1 cellular context compared by ENCODE assay signal in genomic region chr19:57947419-57948134, GRCh38.
A peak's percentile ranks its signal among the peaks of the same experiment; 100 is the strongest.
TF ChIP-seq lines count a peak whose summit lies in the region.

ZNF256 (minus strand) TSS chr19:57947706; CDS start chr19:57947474, 232 bp downstream.

TF ChIP-seq in K562, 482 proteins besides CTCF, POLR2A, EP300 and RAD21 (continued from another document):
- TF ChIP-seq PATZ1 (CRISPR knock-in tag; IDR thresholded peaks at IDR 0.05; ENCODE audit: borderline replicate concordance) (no peak), POLR2B (IDR thresholded peaks at IDR 0.05; ENCODE audit: low read depth, partially characterized antibody) (no peak), BRF2 (IDR thresholded peaks at IDR 0.05; ENCODE audit: borderline replicate concordance, insufficient read depth, insufficient read length) (no peak), CTCFL (IDR thresholded peaks at IDR 0.05; ENCODE audit: borderline replicate concordance, insufficient read depth, low read depth, low read length, poor library complexity, severe bottlenecking) (peak; percentile 25), FOXJ3 (CRISPR knock-in tag; IDR thresholded peaks at IDR 0.05) (no peak), TEAD1 (CRISPR knock-in tag; IDR thresholded peaks at IDR 0.05) (no peak), ZNF449 (CRISPR knock-in tag; IDR thresholded peaks at IDR 0.05) (no peak)
